In the genomic region with DNA sequence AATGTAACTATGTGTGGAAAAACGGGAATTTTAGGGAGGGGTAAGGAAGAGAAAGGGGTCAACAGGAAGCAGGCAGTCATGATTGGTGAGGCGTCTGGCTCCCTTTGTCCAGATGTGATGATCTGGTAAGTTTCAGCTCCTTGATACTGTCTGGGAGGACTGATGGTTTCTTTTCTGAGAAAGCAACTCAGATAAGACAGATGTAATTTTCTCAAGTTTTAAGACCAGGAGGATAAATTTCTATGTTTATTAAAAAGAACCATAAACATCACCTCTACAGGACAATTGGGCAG, we compare ENCODE assay signal across 14 cellular contexts. TPM values are rescaled to one million over a fixed set of nuclear protein-coding genes. Genes with fewer than 3 reads are reported as not detected.
A peak's percentile ranks its signal among the peaks of the same experiment; 100 is the strongest.
DNase-seq lines count a peak whose midpoint lies in the region; ATAC-seq and TF ChIP-seq lines count a peak whose summit lies in the region.
"Had no signal": no experiment of that assay in that cellular context is flagged by ENCODE, and none has a peak within 500 bp of the region (broad histone marks: within the 10 kb centered on the region; RNA-seq: fewer than 3 reads in every experiment).

No MANE protein-coding gene starts in this region.

- peaks cover 44 to 45% of the 10 kb centered on the region in 2 donors for H3K4me1 Mint-ChIP-seq in natural killer cell treated with Interleukin-12 subunit alpha and Interleukin-12 subunit beta and Interleukin-15 and Interleukin-18, amount 100 ng/mL, for 72 hours (ENCODE audit: low read depth in 2 of 2)
- H3K4me1 Mint-ChIP-seq in natural killer cell: peaks cover 26 to 42% of the 10 kb centered on the region in 2 donors

- no peaks in the 10 kb centered on the region for H3K27me3 Mint-ChIP-seq in natural killer cell treated with Interleukin-12 subunit alpha and Interleukin-12 subunit beta and Interleukin-15 and Interleukin-18, amount 100 ng/mL, for 72 hours
- H3K27me3 Mint-ChIP-seq in natural killer cell (ENCODE audit: low read depth in 2 of 2): no peaks in the 10 kb centered on the region

- ATAC-seq in natural killer cell treated with Interleukin-12 subunit alpha and Interleukin-12 subunit beta and Interleukin-15 and Interleukin-18, amount 100 ng/mL, for 72 hours: no peak
- ATAC-seq in natural killer cell (no peak), HG03378 (IDR thresholded peaks at IDR 0.05; ENCODE audit: unreplicated experiment) (no peak)

- H3K4me2 ChIP-seq in hepatocyte: no peak overlapping the region

- H3K27me3 ChIP-seq in hepatocyte: no peaks in the 10 kb centered on the region
- H3K27me3 ChIP-seq in vagina: no peaks in the 10 kb centered on the region
- H3K27me3 ChIP-seq in WERI-Rb-1 (ENCODE audit: insufficient read depth, low read depth, severe bottlenecking): no peaks in the 10 kb centered on the region
- H3K27me3 ChIP-seq: MG63 had no signal

- peak overlapping the region; percentile 53 for H3K4me3 Mint-ChIP-seq in natural killer cell treated with Interleukin-12 subunit alpha and Interleukin-12 subunit beta and Interleukin-15 and Interleukin-18, amount 100 ng/mL, for 72 hours
- no peak overlapping the region for H3K4me3 Mint-ChIP-seq in natural killer cell
- H3K4me3 Mint-ChIP-seq: HFFc6 had no signal

- H3K4me1 ChIP-seq in hepatocyte (ENCODE audit: insufficient read depth) (peaks cover 5% of the 10 kb centered on the region), vagina (peaks cover 20% of the 10 kb centered on the region)

- H3K36me3 ChIP-seq in hepatocyte (replicated peaks; ENCODE audit: insufficient read depth, low read depth) (no peaks in the 10 kb centered on the region), vagina (no peaks in the 10 kb centered on the region), WERI-Rb-1 (no peaks in the 10 kb centered on the region)
- H3K36me3 ChIP-seq: MG63 had no signal

- TF ChIP-seq POLR2A in vagina (IDR thresholded peaks at IDR 0.05): no peak

- peaks cover 8% of the 10 kb centered on the region for H3K36me3 Mint-ChIP-seq in natural killer cell treated with Interleukin-12 subunit alpha and Interleukin-12 subunit beta and Interleukin-15 and Interleukin-18, amount 100 ng/mL, for 72 hours
- no peaks in the 10 kb centered on the region for H3K36me3 Mint-ChIP-seq in natural killer cell

- H3K9me3 Mint-ChIP-seq in natural killer cell treated with Interleukin-12 subunit alpha and Interleukin-12 subunit beta and Interleukin-15 and Interleukin-18, amount 100 ng/mL, for 72 hours: no peaks in the 10 kb centered on the region
- H3K9me3 Mint-ChIP-seq in natural killer cell: no peaks in the 10 kb centered on the region

- DNase-seq in natural killer cell treated with Interleukin-12 subunit alpha and Interleukin-12 subunit beta and Interleukin-15 and Interleukin-18, amount 100 ng/mL, for 72 hours (ENCODE audit: low spot score): no peak
- DNase-seq in natural killer cell (no peak), RPMI8226 (peak; percentile 49), hepatocyte (ENCODE audit: low spot score) (no peak), vagina (ENCODE audit: extremely low spot score in 2 of 2) (no peak), GF-D8 (lab: John Stamatoyannopoulos, UW) (no peak), WERI-Rb-1 (no peak)
- DNase-seq: activated CD4-positive, alpha-beta T cell treated with anti-CD3 and anti-CD28 coated beads, Interleukin-2, amount 50 U/mL, for 4 hours; HFFc6; MG63; NCI-H2081; NCI-H69; T-helper 9 cell had no signal

- H3K27ac Mint-ChIP-seq in natural killer cell treated with Interleukin-12 subunit alpha and Interleukin-12 subunit beta and Interleukin-15 and Interleukin-18, amount 100 ng/mL, for 72 hours: peak overlapping the region; percentile 80 to 85
- peak overlapping the region in 1 of 2 donors; percentile 71 for H3K27ac Mint-ChIP-seq in natural killer cell

- no peak overlapping the region for H2AFZ ChIP-seq in hepatocyte

- TF ChIP-seq CTCF in natural killer cell (IDR thresholded peaks at IDR 0.05) (no peak), hepatocyte (IDR thresholded peaks at IDR 0.05; ENCODE audit: poor library complexity) (no peak), vagina (IDR thresholded peaks at IDR 0.05) (no peak), WERI-Rb-1 (IDR thresholded peaks at IDR 0.05; ENCODE audit: low read depth, low read length) (no peak)

- H3K79me2 ChIP-seq in hepatocyte: no peaks in the 10 kb centered on the region

- intact Hi-C loops in natural killer cell (cut with micrococcal nuclease) (no loop called here), vagina (cut with DNase I) (no loop called here)

- H3K9me3 ChIP-seq in hepatocyte (ENCODE audit: low read depth) (peaks cover 8% of the 10 kb centered on the region), vagina (peaks cover 10% of the 10 kb centered on the region), WERI-Rb-1 (ENCODE audit: severe bottlenecking) (no peaks in the 10 kb centered on the region)

- H3K9me2 ChIP-seq in hepatocyte (replicated peaks; ENCODE audit: insufficient read depth): no peaks in the 10 kb centered on the region

- no peaks in the 10 kb centered on the region for H4K20me1 ChIP-seq in hepatocyte (ENCODE audit: insufficient read depth, poor library complexity, severe bottlenecking)

- H3K4me3 ChIP-seq in hepatocyte (no peak overlapping the region), vagina (no peak overlapping the region), WERI-Rb-1 (ENCODE audit: low read depth, low read length) (no peak overlapping the region)
- H3K4me3 ChIP-seq: MG63 had no signal

- H3K27ac ChIP-seq in hepatocyte (peak overlapping the region; percentile 85), vagina (peak overlapping the region; percentile 25), WERI-Rb-1 (no peak overlapping the region)

- WGBS in hepatocyte (ENCODE audit: low lambda C conversion rate, missing lambda C conversion rate): 73% methylated on average over 2 of the region's 2 CpGs

RNA-seq across cellular contexts. Expression of gene AMN1, which starts 21.9 kb away (rescaled TPM):
- 1 to 10 TPM; 2.9 to 3.6 TPM for total RNA-seq in natural killer cell treated with Interleukin-12 subunit alpha and Interleukin-12 subunit beta and Interleukin-15 and Interleukin-18, amount 100 ng/mL, for 72 hours
- total RNA-seq in natural killer cell: 1 to 10 TPM; 4.6 to 6.9 (median 6.3) TPM
- 11.9 and 14.0 TPM in 2 replicates for total RNA-seq in hepatocyte
- 8.3 and 9.3 TPM in 2 replicates for polyA plus RNA-seq in hepatocyte
- 5.9 TPM for total RNA-seq in vagina
